In genomic region chr7:10022957-10023356, GRCh38 we compare ENCODE assay signal across 10 cellular contexts.
DNase-seq lines count a peak whose midpoint lies in the region; TF ChIP-seq lines count a peak whose summit lies in the region.
"Had no signal": no experiment of that assay in that cellular context is flagged by ENCODE, and none has a peak within 500 bp of the region (broad histone marks: within the 10 kb centered on the region; RNA-seq: fewer than 3 reads in every experiment).

No MANE protein-coding gene starts in this region.

- DNase-seq in D341Med (ENCODE audit: low spot score) = peak; percentile 37
- DNase-seq in NCI-H1105 (lab: John Stamatoyannopoulos, UW) = peak; percentile 43
- DNase-seq in medulla oblongata (ENCODE audit: extremely low spot score) = peak; percentile 78
- no peak for DNase-seq in HuH-7.5 (ENCODE audit: low spot score)
- no peak for DNase-seq in stimulated activated CD4-positive, alpha-beta T cell treated with anti-CD3 and anti-CD28 coated beads, Interleukin-4, amount 100 ng/mL, for 1 hour
- no peak for DNase-seq in CD1c-positive myeloid dendritic cell (ENCODE audit: extremely low spot score)
- no peak for DNase-seq in activated CD8-positive, alpha-beta memory T cell treated with anti-CD3 and anti-CD28 coated beads, Interleukin-2, amount 50 U/mL, for 48 hours
- DNase-seq: activated CD4-positive, alpha-beta T cell treated with anti-CD3 and anti-CD28 coated beads, Interleukin-2, amount 50 U/mL, for 1 hour; GF-D8 had no signal

- H3K27me3 Mint-ChIP-seq in brain = no peaks in the 10 kb centered on the region

- H3K9me3 Mint-ChIP-seq in brain = peaks cover 0 to 4% (median 0%) of the 10 kb centered on the region in 5 experiments

- H3K36me3 Mint-ChIP-seq in brain = no peaks in the 10 kb centered on the region

- H3K4me3 Mint-ChIP-seq in brain = no peak overlapping the region

- H3K27ac Mint-ChIP-seq in brain = peak overlapping the region in 1 of 5 experiments; percentile 11

- TF ChIP-seq CTCF in brain (conservative IDR thresholded peaks at IDR 0.05) = peak; percentile 27 to 56

- H3K4me1 Mint-ChIP-seq in brain = peaks cover 6% of the 10 kb centered on the region

Comparison
In these comparisons a context has a peak if more than half of its experiments do, and no peak if none do; other contexts are left out.
1. DNase-seq: peak in D341Med (single experiment), NCI-H1105 (single experiment) and medulla oblongata (single experiment); none in HuH-7.5 (single experiment), stimulated activated CD4-positive, alpha-beta T cell treated with anti-CD3 and anti-CD28 coated beads, Interleukin-4, amount 100 ng/mL, for 1 hour (single experiment), CD1c-positive myeloid dendritic cell (single experiment) and activated CD8-positive, alpha-beta memory T cell treated with anti-CD3 and anti-CD28 coated beads, Interleukin-2, amount 50 U/mL, for 48 hours (single experiment).